ENCODE assay signal across 28 cellular contexts in the genomic region with DNA sequence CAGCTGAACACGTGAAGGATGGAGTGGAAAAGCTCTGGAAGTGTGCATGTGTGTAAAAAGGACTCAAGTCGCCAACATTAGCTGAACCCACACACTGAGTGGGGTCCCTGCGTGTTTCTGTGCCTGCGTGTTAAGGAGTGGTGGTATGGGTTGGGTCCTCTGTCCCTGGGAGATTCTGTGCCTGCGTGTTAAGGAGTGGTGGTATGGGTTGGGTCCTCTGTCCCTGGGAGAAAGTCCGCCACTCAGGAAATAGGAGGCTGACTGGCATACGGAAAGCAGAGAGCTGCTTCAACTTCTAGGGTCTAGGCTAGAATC. TPM values are rescaled to one million over a fixed set of nuclear protein-coding genes. Genes with fewer than 3 reads are reported as not detected.
A peak's percentile ranks its signal among the peaks of the same experiment; 100 is the strongest.
DNase-seq lines count a peak whose midpoint lies in the region; ATAC-seq and TF ChIP-seq lines count a peak whose summit lies in the region.
"Had no signal": no experiment of that assay in that cellular context is flagged by ENCODE, and none has a peak within 500 bp of the region (broad histone marks: within the 10 kb centered on the region; RNA-seq: fewer than 3 reads in every experiment).

No MANE protein-coding gene starts in this region.

- peak; percentile 46 for ATAC-seq in sciatic nerve
- ATAC-seq: Panc1, T-helper 17 cell had no signal

- H3K4me3 ChIP-seq in HUES48 (ENCODE audit: low read depth, low read length) (no peak overlapping the region), iPS-18c (ENCODE audit: insufficient read depth, low read depth, low read length) (0 out of 2 replicates have a peak overlapping the region, but pooled peaks have one; percentile 5)
- H3K4me3 ChIP-seq: cardiac muscle cell, tibial artery had no signal

- H3K27me3 ChIP-seq in HUES48 (ENCODE audit: control insufficient read depth, insufficient read depth, low read length), result no peaks in the 10 kb centered on the region
- H3K27me3 ChIP-seq: cardiac muscle cell, sigmoid colon, tibial artery had no signal

- no peak for DNase-seq in sciatic nerve (ENCODE audit: low spot score)
- no peak for DNase-seq in HK-2 (ENCODE audit: unreplicated experiment)
- DNase-seq in AML-193 (lab: John Stamatoyannopoulos, UW), result no peak
- no peak for DNase-seq in NCI-H82 treated with DMSO at 0.1 percent for 48 hours (lab: John Stamatoyannopoulos, UW; ENCODE audit: unreplicated experiment)
- DNase-seq: activated CD4-positive, alpha-beta memory T cell treated with anti-CD3 and anti-CD28 coated beads for 36 hours; activated CD4-positive, alpha-beta T cell treated with anti-CD3 and anti-CD28 coated beads for 1 hour; activated CD8-positive, alpha-beta memory T cell treated with anti-CD3 and anti-CD28 coated beads, Interleukin-2, amount 50 U/mL, for 4 hours; cortex of kidney; DMS153; immature natural killer cell; IMR-90; mesenchymal stem cell; MV-4-11; NCI-H1436 treated with DMSO at 0.1 percent for 48 hours; NCI-H2107; SHP77; sigmoid colon; stimulated activated CD4-positive, alpha-beta T cell treated with anti-CD3 and anti-CD28 coated beads, Interleukin-12 subunit alpha, Interleukin-12 subunit beta, amount 100 ng/mL, for 4 hours; stimulated activated CD4-positive, alpha-beta T cell treated with anti-CD3 and anti-CD28 coated beads, Interleukin-2, amount 100 ng/mL, for 48 hours; stomach; T-helper 17 cell; tibial artery had no signal

- no peaks in the 10 kb centered on the region for H3K36me3 ChIP-seq in HUES48 (ENCODE audit: control insufficient read depth, insufficient read depth, low read length)
- H3K36me3 ChIP-seq: cardiac muscle cell, sigmoid colon, stomach, tibial artery had no signal

- H3K4me1 Mint-ChIP-seq in brain, result peaks cover 20% of the 10 kb centered on the region
- H3K4me1 Mint-ChIP-seq: immature natural killer cell had no signal

- H3K4me3 Mint-ChIP-seq in brain, result no peak overlapping the region
- H3K4me3 Mint-ChIP-seq: activated CD4-positive, alpha-beta memory T cell treated with anti-CD3 and anti-CD28 coated beads for 36 hours; activated naive CD4-positive, alpha-beta T cell treated with anti-CD3 and anti-CD28 coated beads, Interleukin-2, amount 50 U/mL, for 24 hours; immature natural killer cell had no signal

- peaks cover 29% of the 10 kb centered on the region for H3K27me3 Mint-ChIP-seq in brain

- H3K9me3 Mint-ChIP-seq in brain, result no peaks in the 10 kb centered on the region
- H3K9me3 Mint-ChIP-seq: activated CD4-positive, alpha-beta memory T cell treated with anti-CD3 and anti-CD28 coated beads for 36 hours; activated naive CD4-positive, alpha-beta T cell treated with anti-CD3 and anti-CD28 coated beads, Interleukin-2, amount 50 U/mL, for 24 hours had no signal

- no peak for TF ChIP-seq CTCF in brain (conservative IDR thresholded peaks at IDR 0.05)

- H3K9me3 ChIP-seq in HUES48 (ENCODE audit: control insufficient read depth, insufficient read depth, low read length) (no peaks in the 10 kb centered on the region), iPS-18c (ENCODE audit: control insufficient read depth, insufficient read depth, low read length) (no peaks in the 10 kb centered on the region)
- H3K9me3 ChIP-seq: sigmoid colon, stomach, tibial artery had no signal

- peaks cover 22% of the 10 kb centered on the region for H3K4me1 ChIP-seq in HUES48 (ENCODE audit: control insufficient read depth, insufficient read depth, low read length)

- no peaks in the 10 kb centered on the region for H3K36me3 Mint-ChIP-seq in brain
- H3K36me3 Mint-ChIP-seq: activated CD4-positive, alpha-beta memory T cell treated with anti-CD3 and anti-CD28 coated beads for 36 hours; activated naive CD4-positive, alpha-beta T cell treated with anti-CD3 and anti-CD28 coated beads, Interleukin-2, amount 50 U/mL, for 24 hours; immature natural killer cell had no signal

- intact Hi-C loops in sciatic nerve (cut with DNase I), result no loop called here

- peak overlapping the region in 4 of 5 experiments; percentile 54 to 90 (median 86) for H3K27ac Mint-ChIP-seq in brain
- H3K27ac Mint-ChIP-seq: activated CD4-positive, alpha-beta memory T cell treated with anti-CD3 and anti-CD28 coated beads for 36 hours; activated naive CD4-positive, alpha-beta T cell treated with anti-CD3 and anti-CD28 coated beads, Interleukin-2, amount 50 U/mL, for 24 hours; immature natural killer cell; T-helper 17 cell had no signal

- H3K27ac ChIP-seq in HUES48 (ENCODE audit: low read depth, low read length), result peak overlapping the region; percentile 83
- H3K27ac ChIP-seq: cardiac muscle cell, sigmoid colon, stomach, tibial artery had no signal

- 0 out of 2 replicates have a peak overlapping the region, but pooled peaks have one; percentile 16 for H3K9ac ChIP-seq in HUES48 (ENCODE audit: low read depth, low read length)

RNA-seq across cellular contexts. Expression of gene SOX13, which starts 7.0 kb away (rescaled TPM):
- 70.2 TPM for polyA plus RNA-seq in brain (ENCODE audit: insufficient read depth, low read depth, low replicate concordance)
- 56.3 TPM for total RNA-seq in sciatic nerve
